In genomic region chr18:48393170-48393569, GRCh38 we compare ENCODE assay signal across 18 cellular contexts. TPM values are rescaled to one million over a fixed set of nuclear protein-coding genes. Genes with fewer than 3 reads are reported as not detected.
DNase-seq lines count a peak whose midpoint lies in the region; FAIRE-seq and TF ChIP-seq lines count a peak whose summit lies in the region.
"Had no signal": no experiment of that assay in that cellular context is flagged by ENCODE, and none has a peak within 500 bp of the region (broad histone marks: within the 10 kb centered on the region; RNA-seq: fewer than 3 reads in every experiment).

No MANE protein-coding gene starts in this region.

- H3K4me2 ChIP-seq in astrocyte (ENCODE audit: low read length): no peak overlapping the region
- H3K4me2 ChIP-seq: PC-9 had no signal

- DNase-seq in HT1080 (ENCODE audit: low read depth) (peak; percentile 56), astrocyte (ENCODE audit: low read depth) (peak; percentile 26), epithelial cell of prostate (ENCODE audit: low read depth, low spot score) (no peak), UCSD-AML1 (lab: John Stamatoyannopoulos, UW; ENCODE audit: unreplicated experiment) (no peak)
- DNase-seq in activated naive CD4-positive, alpha-beta T cell treated with Interleukin-2 at 50 U/mL for 16 hours: no peak
- DNase-seq in activated naive CD8-positive, alpha-beta T cell treated with anti-CD3 and anti-CD28 coated beads for 36 hours: no peak
- DNase-seq: DMS 273 treated with DMSO at 0.1 percent for 48 hours, GM23248, IMR-90, NCI-H146, NCI-H2081, NCI-H510A, NCI-H774, PC-9 had no signal

- H3K9me3 Mint-ChIP-seq in astrocyte (ENCODE audit: unreplicated experiment) (peaks cover 9% of the 10 kb centered on the region), nephron (no peaks in the 10 kb centered on the region)
- H3K9me3 Mint-ChIP-seq in activated naive CD8-positive, alpha-beta T cell treated with anti-CD3 and anti-CD28 coated beads for 36 hours: no peaks in the 10 kb centered on the region

- peaks cover 13% of the 10 kb centered on the region for H3K4me1 ChIP-seq in astrocyte (ENCODE audit: insufficient read depth, low read length)

- no peak overlapping the region for H3K9ac ChIP-seq in astrocyte (ENCODE audit: low read length)
- H3K9ac ChIP-seq: GM23248 had no signal

- H3K4me3 Mint-ChIP-seq in astrocyte (ENCODE audit: unreplicated experiment) (no peak overlapping the region), nephron (no peak overlapping the region)
- H3K4me3 Mint-ChIP-seq in activated naive CD8-positive, alpha-beta T cell treated with anti-CD3 and anti-CD28 coated beads for 36 hours: no peak overlapping the region

- H3K27me3 ChIP-seq in astrocyte (ENCODE audit: insufficient read depth, low read length): peaks cover 30% of the 10 kb centered on the region

- H3K27ac ChIP-seq in astrocyte (ENCODE audit: low read depth, low read length): no peak overlapping the region
- H3K27ac ChIP-seq in epithelial cell of prostate: peak overlapping the region; percentile 39
- H3K27ac ChIP-seq: C4-2B, GM23248, PC-9, SK-N-MC had no signal

- no peaks in the 10 kb centered on the region for H3K36me3 Mint-ChIP-seq in astrocyte (ENCODE audit: low read depth, unreplicated experiment)
- no peaks in the 10 kb centered on the region for H3K36me3 Mint-ChIP-seq in nephron (ENCODE audit: low read depth)
- no peaks in the 10 kb centered on the region for H3K36me3 Mint-ChIP-seq in activated naive CD8-positive, alpha-beta T cell treated with anti-CD3 and anti-CD28 coated beads for 36 hours

- peak overlapping the region; percentile 23 for H3K27ac Mint-ChIP-seq in astrocyte (ENCODE audit: unreplicated experiment)
- H3K27ac Mint-ChIP-seq in nephron: peak overlapping the region in 2 of 3 experiments; percentile 3 to 78
- no peak overlapping the region for H3K27ac Mint-ChIP-seq in activated naive CD8-positive, alpha-beta T cell treated with anti-CD3 and anti-CD28 coated beads for 36 hours

- peaks cover 17% of the 10 kb centered on the region for H3K27me3 Mint-ChIP-seq in astrocyte (ENCODE audit: low read depth, unreplicated experiment)
- peaks cover 9% of the 10 kb centered on the region for H3K27me3 Mint-ChIP-seq in nephron (ENCODE audit: low read depth)
- peaks cover 59% of the 10 kb centered on the region for H3K27me3 Mint-ChIP-seq in activated naive CD8-positive, alpha-beta T cell treated with anti-CD3 and anti-CD28 coated beads for 36 hours

- no peaks in the 10 kb centered on the region for H3K36me3 ChIP-seq in astrocyte (ENCODE audit: insufficient read depth, low read length)

- no peak for FAIRE-seq in astrocyte (lab: Jason Lieb, UNC)
- FAIRE-seq: GM12892 had no signal

- H3K4me1 Mint-ChIP-seq in astrocyte (ENCODE audit: low read depth, unreplicated experiment): peaks cover 32% of the 10 kb centered on the region
- H3K4me1 Mint-ChIP-seq in nephron: peaks cover 44% of the 10 kb centered on the region
- no peaks in the 10 kb centered on the region for H3K4me1 Mint-ChIP-seq in activated naive CD8-positive, alpha-beta T cell treated with anti-CD3 and anti-CD28 coated beads for 36 hours

- no peak for TF ChIP-seq CTCF in astrocyte (IDR thresholded peaks at IDR 0.05; ENCODE audit: insufficient read depth, low read depth, low read length)
- no peak for TF ChIP-seq CTCF in nephron (IDR thresholded peaks at IDR 0.05; ENCODE audit: unreplicated experiment in 3 of 3)

- no peak overlapping the region for H3K4me3 ChIP-seq in astrocyte (ENCODE audit: insufficient read depth, low read depth, low read length)
- H3K4me3 ChIP-seq: GM23248, PC-9, SK-N-MC had no signal

- no peaks in the 10 kb centered on the region for H3K9me3 ChIP-seq in astrocyte (ENCODE audit: insufficient read depth, low read depth, low read length)

- no peaks in the 10 kb centered on the region for H4K20me1 ChIP-seq in astrocyte (ENCODE audit: insufficient read depth, low read length)

- H3K79me2 ChIP-seq in astrocyte (ENCODE audit: insufficient read depth, low read length): no peaks in the 10 kb centered on the region

- H2AFZ ChIP-seq in astrocyte (ENCODE audit: low read depth, low read length): no peak overlapping the region
- H2AFZ ChIP-seq: GM23248, PC-9 had no signal

RNA-seq across cellular contexts. Expression of gene ZBTB7C, which starts 16.0 kb away (rescaled TPM):
- total RNA-seq in HT1080 (2014; rRNA removed; shearing (Covaris generic)): 0.05 TPM in 1 of 2 replicates, not detected in the other
- polyA plus RNA-seq in HT1080 (2015; cell fraction: cytosol; rRNA removed): 0.02 and 0.08 TPM in 2 replicates
- polyA plus RNA-seq in HT1080 (2015; cell fraction: nucleus; rRNA removed): 0.02 TPM in 1 of 2 replicates, not detected in the other
- total RNA-seq in astrocyte: 1.0 and 1.4 TPM in 2 replicates
- not detected for total RNA-seq in activated naive CD8-positive, alpha-beta T cell treated with anti-CD3 and anti-CD28 coated beads for 36 hours
- total RNA-seq: GM23248, IMR-90, PC-9 had no signal
- polyA plus RNA-seq: GM23248, IMR-90 had no signal

Comparison
In these comparisons a context has a peak if more than half of its experiments do, and no peak if none do; other contexts are left out.
1. DNase-seq: peak in HT1080 (single experiment) and astrocyte (single experiment); none in epithelial cell of prostate (single experiment), UCSD-AML1 (single experiment), activated naive CD4-positive, alpha-beta T cell treated with Interleukin-2 at 50 U/mL for 16 hours (single experiment) and activated naive CD8-positive, alpha-beta T cell treated with anti-CD3 and anti-CD28 coated beads for 36 hours (single experiment).